20 cellular contexts compared by ENCODE assay signal in the genomic region with DNA sequence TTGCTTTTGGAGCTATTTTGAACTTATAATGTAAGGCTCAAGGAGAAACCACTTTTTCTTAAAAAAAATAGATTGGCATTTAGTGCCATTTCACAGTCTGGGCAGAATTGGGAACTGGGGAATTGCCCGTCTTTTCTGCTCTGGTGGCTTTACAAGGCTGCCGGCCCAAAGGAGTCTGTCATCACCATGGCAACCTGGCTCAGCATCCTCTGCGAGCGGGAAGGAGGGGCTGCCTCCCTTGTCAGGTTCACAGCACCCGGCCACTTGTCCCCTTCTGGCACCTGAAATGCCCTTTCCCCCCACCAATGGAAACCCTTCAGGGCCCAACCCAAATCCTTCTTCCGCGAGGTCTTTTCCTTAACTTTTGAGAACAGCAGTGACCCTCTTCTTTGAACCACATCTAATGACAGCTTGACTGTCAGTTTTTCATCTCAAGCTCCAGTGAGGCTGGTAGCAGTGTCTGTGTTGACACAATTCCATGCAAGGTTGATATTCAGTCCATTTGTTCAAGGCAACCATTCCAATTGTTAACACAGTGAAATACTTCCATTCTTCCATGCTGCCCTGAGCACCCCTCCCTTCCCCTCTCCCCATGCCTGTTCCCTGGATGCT.
A peak's percentile ranks its signal among the peaks of the same experiment; 100 is the strongest.
DNase-seq lines count a peak whose midpoint lies in the region; ATAC-seq and TF ChIP-seq lines count a peak whose summit lies in the region.
"Had no signal": no experiment of that assay in that cellular context is flagged by ENCODE, and none has a peak within 500 bp of the region (broad histone marks: within the 10 kb centered on the region; RNA-seq: fewer than 3 reads in every experiment).

No MANE protein-coding gene starts in this region.

- TF ChIP-seq CTCF in nephron progenitor cell (IDR thresholded peaks at IDR 0.05) = no peak
- TF ChIP-seq CTCF in CD8-positive, alpha-beta T cell (IDR thresholded peaks at IDR 0.05) = no peak

- peak overlapping the region; percentile 5; the same call in 1 of the 2 replicates for H3K4me2 ChIP-seq in BLaER1
- H3K4me2 ChIP-seq: KMS-11 had no signal

- no peaks in the 10 kb centered on the region for H3K36me3 Mint-ChIP-seq in nephron progenitor cell (ENCODE audit: low read depth)
- no peaks in the 10 kb centered on the region for H3K36me3 Mint-ChIP-seq in naive thymus-derived CD8-positive, alpha-beta T cell
- no peaks in the 10 kb centered on the region for H3K36me3 Mint-ChIP-seq in CD8-positive, alpha-beta T cell
- H3K36me3 Mint-ChIP-seq: CD8-positive, alpha-beta memory T cell had no signal

- H3K27me3 Mint-ChIP-seq in nephron progenitor cell (ENCODE audit: low read depth, poor library complexity) = peaks cover 27% of the 10 kb centered on the region
- peaks cover 7 to 26% (median 13%) of the 10 kb centered on the region in 5 donors for H3K27me3 Mint-ChIP-seq in naive thymus-derived CD8-positive, alpha-beta T cell
- H3K27me3 Mint-ChIP-seq in CD8-positive, alpha-beta T cell (ENCODE audit: low read depth) = peaks cover 8% of the 10 kb centered on the region

- no peaks in the 10 kb centered on the region for H3K27me3 ChIP-seq in BLaER1
- no peaks in the 10 kb centered on the region for H3K27me3 ChIP-seq in CD8-positive, alpha-beta T cell (ENCODE audit: insufficient read depth, low read length)
- H3K27me3 ChIP-seq: ascending aorta had no signal

- H3K27ac Mint-ChIP-seq in nephron progenitor cell = no peak overlapping the region
- no peak overlapping the region for H3K27ac Mint-ChIP-seq in naive thymus-derived CD8-positive, alpha-beta T cell
- H3K27ac Mint-ChIP-seq in CD8-positive, alpha-beta T cell = no peak overlapping the region
- H3K27ac Mint-ChIP-seq: CD8-positive, alpha-beta memory T cell had no signal

- CTCF ChIA-PET in CD8-positive, alpha-beta T cell (lab: Charles Lee) = no interaction called here

- H3K4me3 ChIP-seq in BLaER1 = no peak overlapping the region
- no peak overlapping the region for H3K4me3 ChIP-seq in CD8-positive, alpha-beta T cell (ENCODE audit: low read depth, low read length)
- H3K4me3 ChIP-seq: ascending aorta, upper lobe of right lung had no signal

- intact Hi-C loops in CD8-positive, alpha-beta T cell (cut with DNase I, micrococcal nuclease) = no loop called here

- no peaks in the 10 kb centered on the region for H3K36me3 ChIP-seq in BLaER1
- H3K36me3 ChIP-seq in CD8-positive, alpha-beta T cell (ENCODE audit: insufficient read depth, low read length) = no peaks in the 10 kb centered on the region
- H3K36me3 ChIP-seq: ascending aorta, upper lobe of right lung had no signal

- no peak overlapping the region for H3K9ac ChIP-seq in BLaER1
- H3K9ac ChIP-seq: KMS-11 had no signal

- H4K20me1 ChIP-seq in BLaER1 = no peaks in the 10 kb centered on the region

- no peak overlapping the region for H3K27ac ChIP-seq in BLaER1
- no peak overlapping the region for H3K27ac ChIP-seq in CD8-positive, alpha-beta T cell (ENCODE audit: low read depth, low read length)
- H3K27ac ChIP-seq: ascending aorta, KMS-11, upper lobe of right lung had no signal

- no peaks in the 10 kb centered on the region for H3K4me1 ChIP-seq in BLaER1
- no peaks in the 10 kb centered on the region for H3K4me1 ChIP-seq in CD8-positive, alpha-beta T cell (ENCODE audit: insufficient read depth, low read length)
- H3K4me1 ChIP-seq: ascending aorta, upper lobe of right lung had no signal

- no peak overlapping the region for H3K4me3 Mint-ChIP-seq in nephron progenitor cell
- no peak overlapping the region for H3K4me3 Mint-ChIP-seq in naive thymus-derived CD8-positive, alpha-beta T cell
- H3K4me3 Mint-ChIP-seq in CD8-positive, alpha-beta T cell = no peak overlapping the region
- H3K4me3 Mint-ChIP-seq: CD8-positive, alpha-beta memory T cell had no signal

- no peak for ATAC-seq in HG03520 (IDR thresholded peaks at IDR 0.05; ENCODE audit: unreplicated experiment)
- no peak for ATAC-seq in naive thymus-derived CD8-positive, alpha-beta T cell
- ATAC-seq in GM18861 (IDR thresholded peaks at IDR 0.05; ENCODE audit: unreplicated experiment) = no peak
- no peak for ATAC-seq in CD8-positive, alpha-beta T cell
- ATAC-seq: HCT116; stimulated activated naive CD8-positive, alpha-beta T cell treated with anti-CD3 and anti-CD28 coated beads, Interleukin-15, Interleukin-2, amounts not matched to agents 100 U/mL and 50 U/mL, for 24 hours; upper lobe of right lung had no signal

- no peaks in the 10 kb centered on the region for H3K9me3 Mint-ChIP-seq in nephron progenitor cell
- H3K9me3 Mint-ChIP-seq in naive thymus-derived CD8-positive, alpha-beta T cell = peaks cover 0 to 2% (median 0%) of the 10 kb centered on the region in 9 donors
- H3K9me3 Mint-ChIP-seq in CD8-positive, alpha-beta T cell = no peaks in the 10 kb centered on the region
- H3K9me3 Mint-ChIP-seq: CD8-positive, alpha-beta memory T cell had no signal

- DNase-seq in NCI-H1092 treated with DMSO at 0.1 percent for 48 hours (lab: John Stamatoyannopoulos, UW) = peak; percentile 10
- peak; percentile 66 for DNase-seq in ecto neural progenitor cell (ENCODE audit: low spot score)
- peak; percentile 38 for DNase-seq in nephron progenitor cell
- no peak for DNase-seq in naive thymus-derived CD8-positive, alpha-beta T cell
- DNase-seq in CD8-positive, alpha-beta T cell = no peak
- DNase-seq: activated CD4-positive, alpha-beta T cell treated with anti-CD3 and anti-CD28 coated beads, Interleukin-2, amount 50 U/mL, for 4 hours; activated naive CD4-positive, alpha-beta T cell; CD8-positive, alpha-beta memory T cell; NCI-H1436; NCI-H446; Right ventricle myocardium superior; stimulated activated CD4-positive, alpha-beta T cell treated with anti-CD3 and anti-CD28 coated beads, Interleukin-1b, Interleukin-23, amount 100 ng/mL, for 48 hours; stimulated activated naive CD8-positive, alpha-beta T cell treated with anti-CD3 and anti-CD28 coated beads, Interleukin-15, Interleukin-2, amounts not matched to agents 100 U/mL and 50 U/mL, for 24 hours; upper lobe of right lung had no signal

- no peaks in the 10 kb centered on the region for H3K9me3 ChIP-seq in BLaER1
- H3K9me3 ChIP-seq in CD8-positive, alpha-beta T cell (ENCODE audit: low read length) = no peaks in the 10 kb centered on the region
- H3K9me3 ChIP-seq: ascending aorta, upper lobe of right lung had no signal

- POLR2A ChIA-PET in naive thymus-derived CD8-positive, alpha-beta T cell (lab: Charles Lee) = no interaction called here
- POLR2A ChIA-PET in CD8-positive, alpha-beta T cell (lab: Charles Lee) = no interaction called here

- no peaks in the 10 kb centered on the region for H3K4me1 Mint-ChIP-seq in nephron progenitor cell
- no peaks in the 10 kb centered on the region for H3K4me1 Mint-ChIP-seq in naive thymus-derived CD8-positive, alpha-beta T cell
- no peaks in the 10 kb centered on the region for H3K4me1 Mint-ChIP-seq in CD8-positive, alpha-beta T cell (ENCODE audit: low read depth)
- H3K4me1 Mint-ChIP-seq: CD8-positive, alpha-beta memory T cell had no signal

Comparison
In these comparisons a context has a peak if more than half of its experiments do, and no peak if none do; other contexts are left out.
1. DNase-seq: peak in NCI-H1092 treated with DMSO at 0.1 percent for 48 hours (single experiment), ecto neural progenitor cell (single experiment) and nephron progenitor cell (single experiment); none in naive thymus-derived CD8-positive, alpha-beta T cell (0 of 10) and CD8-positive, alpha-beta T cell (0 of 7).